ENCODE assay signal across 21 cellular contexts in the genomic region with DNA sequence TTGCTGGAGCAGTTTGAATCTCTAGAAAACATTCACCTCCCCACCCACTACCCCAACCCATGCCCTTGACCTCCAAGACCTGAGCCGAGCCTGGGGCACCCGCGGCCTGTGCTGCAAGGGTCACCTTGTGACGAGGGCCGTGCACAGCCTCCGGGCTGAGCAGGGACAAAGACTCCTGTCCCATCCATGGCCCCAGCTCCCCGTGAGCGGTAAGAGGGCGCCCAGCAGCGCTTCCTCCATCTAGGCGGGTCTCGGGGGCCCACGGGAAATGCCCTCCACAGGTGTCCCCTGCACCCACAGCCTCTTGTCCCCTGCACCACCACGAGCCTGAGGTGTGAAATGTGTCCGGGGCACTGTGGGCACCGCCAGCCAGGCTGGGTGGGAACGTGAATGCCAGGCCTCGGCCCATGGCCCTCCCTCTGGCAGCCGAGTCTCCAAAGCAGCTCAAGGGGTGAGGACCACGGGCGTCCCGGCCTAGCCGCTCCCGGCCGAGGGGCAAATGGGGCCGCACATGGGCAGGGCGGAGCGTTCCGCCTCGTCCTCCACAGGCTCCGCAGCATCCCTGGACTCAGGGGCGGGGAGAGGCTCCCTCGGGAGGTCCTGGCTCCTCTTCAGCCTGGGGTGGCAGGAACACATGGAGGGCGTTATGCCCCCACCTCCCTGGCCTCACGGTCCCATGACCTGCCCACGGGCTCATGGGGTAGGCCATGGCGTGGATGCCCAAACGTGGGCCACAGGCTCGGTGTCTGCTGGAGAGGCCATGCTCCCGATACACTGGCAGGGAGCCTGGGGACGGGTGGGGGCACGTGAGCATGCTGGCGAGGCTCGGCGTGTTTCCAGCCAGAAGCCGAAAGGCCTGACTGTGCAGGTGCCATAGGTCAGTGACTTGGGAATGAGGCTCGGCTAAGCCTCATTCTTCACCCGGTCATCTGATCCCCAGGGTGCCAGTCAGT. TPM values are rescaled to one million over a fixed set of nuclear protein-coding genes. Genes with fewer than 3 reads are reported as not detected.
A peak's percentile ranks its signal among the peaks of the same experiment; 100 is the strongest.
DNase-seq lines count a peak whose midpoint lies in the region; ATAC-seq and TF ChIP-seq lines count a peak whose summit lies in the region.
"Had no signal": no experiment of that assay in that cellular context is flagged by ENCODE, and none has a peak within 500 bp of the region (broad histone marks: within the 10 kb centered on the region; RNA-seq: fewer than 3 reads in every experiment).

No MANE protein-coding gene starts in this region.

- H3K36me3 Mint-ChIP-seq in glutamatergic neuron (ENCODE audit: unreplicated experiment), result peaks cover 15% of the 10 kb centered on the region
- H3K36me3 Mint-ChIP-seq in activated CD4-positive, alpha-beta memory T cell treated with anti-CD3 and anti-CD28 coated beads, Interleukin-2, amount 10 ng/mL, durations not matched to agents 7 days and 5 days (ENCODE audit: low read depth), result no peaks in the 10 kb centered on the region

- H3K4me3 Mint-ChIP-seq in glutamatergic neuron (ENCODE audit: unreplicated experiment), result no peak overlapping the region
- no peak overlapping the region for H3K4me3 Mint-ChIP-seq in activated CD4-positive, alpha-beta memory T cell treated with anti-CD3 and anti-CD28 coated beads, Interleukin-2, amount 10 ng/mL, durations not matched to agents 7 days and 5 days
- H3K4me3 Mint-ChIP-seq: B cell; CD4-positive, alpha-beta T cell; H9; HFFc6 had no signal

- no peaks in the 10 kb centered on the region for H3K79me2 ChIP-seq in SK-N-SH (ENCODE audit: insufficient read depth)
- no peaks in the 10 kb centered on the region for H3K79me2 ChIP-seq in osteoblast (ENCODE audit: insufficient read depth, low read length)

- ATAC-seq in SK-N-SH treated with all-trans-retinoic acid at 6 μM for 48 hours (peak; percentile 2; the same call in 2 of the 3 replicates), right cardiac atrium (peak; percentile 3 to 7)
- ATAC-seq: Panc1 had no signal

- H2AFZ ChIP-seq in SK-N-SH (ENCODE audit: low read depth) (no peak overlapping the region), osteoblast (ENCODE audit: low read length) (no peak overlapping the region)
- H2AFZ ChIP-seq: GM23248 had no signal

- WGBS in SK-N-SH (ENCODE audit: low lambda C conversion rate), result 100% methylated on average over 2 of the region's 48 CpGs
- 82% methylated on average over 48 of the region's 48 CpGs for WGBS in right cardiac atrium

- peaks cover 0 to 6% of the 10 kb centered on the region in 2 experiments for H3K36me3 ChIP-seq in SK-N-SH (replicated peaks in 1 of 2; ENCODE audit: control insufficient read depth in 1 of 2, insufficient read depth in 2 of 2, low read length in 1 of 2)
- H3K36me3 ChIP-seq in osteoblast (ENCODE audit: insufficient read depth, low read length), result no peaks in the 10 kb centered on the region
- no peaks in the 10 kb centered on the region for H3K36me3 ChIP-seq in BE2C

- DNase-seq in SK-N-SH (no peak), glutamatergic neuron (peak; percentile 30), right cardiac atrium (peak; percentile 21 to 75 (median 58)), osteoblast (ENCODE audit: insufficient read length, low spot score, missing footprints) (peak; percentile 84), NCI-H526 treated with DMSO at 0.1 percent for 48 hours (lab: John Stamatoyannopoulos, UW) (no peak), BE2C (no peak)
- DNase-seq in activated CD4-positive, alpha-beta memory T cell treated with anti-CD3 and anti-CD28 coated beads, Interleukin-2, amount 10 ng/mL, durations not matched to agents 7 days and 5 days, result no peak
- DNase-seq: CD4-positive, alpha-beta T cell; GM23248; H9; HFFc6; KBM-7; NCI-H1105 treated with DMSO at 0.1 percent for 48 hours; NCI-H2029; NCI-H446 treated with DMSO at 0.1 percent for 48 hours; NCI-H526 had no signal

- no peak overlapping the region for H3K27ac Mint-ChIP-seq in glutamatergic neuron (ENCODE audit: unreplicated experiment)
- H3K27ac Mint-ChIP-seq in activated CD4-positive, alpha-beta memory T cell treated with anti-CD3 and anti-CD28 coated beads, Interleukin-2, amount 10 ng/mL, durations not matched to agents 7 days and 5 days, result no peak overlapping the region
- H3K27ac Mint-ChIP-seq: B cell; CD4-positive, alpha-beta T cell; HFFc6 had no signal

- POLR2A ChIA-PET in SK-N-SH (lab: Yijun Ruan, JAX), result interaction anchor here (1.2 kb wide), 1 partner anchor 32 kb away, joined by 3 read pairs; no protein-coding TSS in a partner anchor
- POLR2A ChIA-PET in activated CD4-positive, alpha-beta memory T cell treated with anti-CD3 and anti-CD28 coated beads, Interleukin-2, amount 10 ng/mL, durations not matched to agents 7 days and 5 days (lab: Charles Lee), result no interaction called here

- H3K27ac ChIP-seq in SK-N-SH (ENCODE audit: low read depth in 2 of 2, low read length in 1 of 2), result no peak overlapping the region; a peak in 1 of 4 replicates
- H3K27ac ChIP-seq in right cardiac atrium (ENCODE audit: low read length), result no peak overlapping the region
- H3K27ac ChIP-seq in osteoblast (ENCODE audit: low read depth, low read length), result no peak overlapping the region
- H3K27ac ChIP-seq: 22Rv1, GM23248 had no signal

- intact Hi-C loops in right cardiac atrium (cut with DNase I), result no loop called here

- H3K9ac ChIP-seq in SK-N-SH, result no peak overlapping the region
- H3K9ac ChIP-seq: GM23248 had no signal

- H4K20me1 ChIP-seq in SK-N-SH (ENCODE audit: insufficient read depth) (no peaks in the 10 kb centered on the region), osteoblast (ENCODE audit: insufficient read depth, low read length) (no peaks in the 10 kb centered on the region)

- H3K4me2 ChIP-seq in SK-N-SH (no peak overlapping the region), osteoblast (ENCODE audit: insufficient read depth, low read length) (no peak overlapping the region)

- TF ChIP-seq CTCF in SK-N-SH (IDR thresholded peaks at IDR 0.05) (no peak), glutamatergic neuron (IDR thresholded peaks at IDR 0.05; ENCODE audit: partially characterized antibody, unreplicated experiment) (no peak), osteoblast (IDR thresholded peaks at IDR 0.05; ENCODE audit: extremely low read depth, low read depth, low read length) (no peak), BE2C (IDR thresholded peaks at IDR 0.05; ENCODE audit: low read depth, low read length) (no peak)

- H3F3A ChIP-seq in SK-N-SH (replicated peaks; ENCODE audit: insufficient read depth), result no peaks in the 10 kb centered on the region

- H3K4me3 ChIP-seq in SK-N-SH (ENCODE audit: low read depth in 2 of 2, low read length in 1 of 2) (no peak overlapping the region), right cardiac atrium (ENCODE audit: low read length) (no peak overlapping the region), osteoblast (ENCODE audit: insufficient read depth, low read length) (no peak overlapping the region), BE2C (ENCODE audit: low read depth, low read length) (no peak overlapping the region)
- H3K4me3 ChIP-seq: GM23248 had no signal

- no peaks in the 10 kb centered on the region; a peak in 1 of 4 replicates for H3K4me1 ChIP-seq in SK-N-SH (ENCODE audit: control insufficient read depth in 1 of 2, insufficient read depth in 2 of 2, low read depth in 1 of 2, low read length in 1 of 2)
- no peaks in the 10 kb centered on the region for H3K4me1 ChIP-seq in right cardiac atrium (ENCODE audit: control insufficient read depth, insufficient read depth, low read length)
- H3K4me1 ChIP-seq in osteoblast (ENCODE audit: insufficient read depth, low read length), result no peaks in the 10 kb centered on the region
- no peaks in the 10 kb centered on the region for H3K4me1 ChIP-seq in BE2C

- H3K9me3 ChIP-seq in SK-N-SH (no peaks in the 10 kb centered on the region), right cardiac atrium (ENCODE audit: control insufficient read depth, low read length) (no peaks in the 10 kb centered on the region), osteoblast (ENCODE audit: low read depth, low read length) (no peaks in the 10 kb centered on the region), BE2C (no peaks in the 10 kb centered on the region)

- H3K9me3 Mint-ChIP-seq in glutamatergic neuron (ENCODE audit: unreplicated experiment), result peaks cover 45% of the 10 kb centered on the region
- no peaks in the 10 kb centered on the region for H3K9me3 Mint-ChIP-seq in activated CD4-positive, alpha-beta memory T cell treated with anti-CD3 and anti-CD28 coated beads, Interleukin-2, amount 10 ng/mL, durations not matched to agents 7 days and 5 days
- H3K9me3 Mint-ChIP-seq: CD4-positive, alpha-beta T cell; H9; HFFc6 had no signal

- peaks cover 10% of the 10 kb centered on the region for H3K4me1 Mint-ChIP-seq in glutamatergic neuron (ENCODE audit: low read depth, unreplicated experiment)
- H3K4me1 Mint-ChIP-seq in activated CD4-positive, alpha-beta memory T cell treated with anti-CD3 and anti-CD28 coated beads, Interleukin-2, amount 10 ng/mL, durations not matched to agents 7 days and 5 days, result no peaks in the 10 kb centered on the region
- H3K4me1 Mint-ChIP-seq: H9 had no signal

- H3K27me3 Mint-ChIP-seq in glutamatergic neuron (ENCODE audit: unreplicated experiment), result peaks cover 37% of the 10 kb centered on the region
- H3K27me3 Mint-ChIP-seq in activated CD4-positive, alpha-beta memory T cell treated with anti-CD3 and anti-CD28 coated beads, Interleukin-2, amount 10 ng/mL, durations not matched to agents 7 days and 5 days, result no peaks in the 10 kb centered on the region
- H3K27me3 Mint-ChIP-seq: B cell; CD4-positive, alpha-beta T cell had no signal

- CTCF ChIA-PET in SK-N-SH (lab: Yijun Ruan, JAX), result no interaction called here
- CTCF ChIA-PET in activated CD4-positive, alpha-beta memory T cell treated with anti-CD3 and anti-CD28 coated beads, Interleukin-2, amount 10 ng/mL, durations not matched to agents 7 days and 5 days (lab: Charles Lee), result no interaction called here

- H3K27me3 ChIP-seq in SK-N-SH (ENCODE audit: insufficient read depth), result no peaks in the 10 kb centered on the region
- H3K27me3 ChIP-seq in right cardiac atrium (ENCODE audit: control insufficient read depth, insufficient read depth), result no peaks in the 10 kb centered on the region
- H3K27me3 ChIP-seq in osteoblast (ENCODE audit: insufficient read depth, low read length), result no peaks in the 10 kb centered on the region
- no peaks in the 10 kb centered on the region for H3K27me3 ChIP-seq in BE2C

- no peak for TF ChIP-seq EP300 in SK-N-SH (IDR thresholded peaks at IDR 0.05; ENCODE audit: borderline replicate concordance in 1 of 2, low read depth in 1 of 2, low read length in 1 of 2)

- H3K9me2 ChIP-seq in SK-N-SH, result no peaks in the 10 kb centered on the region

- TF ChIP-seq RAD21 in SK-N-SH (IDR thresholded peaks at IDR 0.05; ENCODE audit: low read length), result no peak

TF ChIP-seq in SK-N-SH, 30 proteins besides CTCF, POLR2A, EP300 and RAD21 (continues in another document):
- TF ChIP-seq ELF1 (IDR thresholded peaks at IDR 0.05), result no peak

RNA-seq across cellular contexts. Expression of a gene that starts 21.1 kb away (rescaled TPM):
- polyA plus RNA-seq in SK-N-SH (2012; rRNA removed) (19.4 and 21.8 TPM in 2 replicates), right cardiac atrium (11.0 TPM)
- polyA plus RNA-seq in SK-N-SH (2012; cell fraction: cytosol; rRNA removed), result 9.0 and 15.8 TPM in 2 replicates
- 57.0 and 69.4 TPM in 2 replicates for polyA plus RNA-seq in SK-N-SH (2012; cell fraction: nucleus; rRNA removed)
- total RNA-seq in glutamatergic neuron (ENCODE audit: unreplicated experiment) (402 TPM), right cardiac atrium (10 to 100 TPM in 1 of 4 donors, 1 to 10 TPM in 3; 1.9 to 13.8 (median 5.6) TPM), osteoblast (0.72 and 2.4 TPM in 2 replicates)
- total RNA-seq in activated CD4-positive, alpha-beta memory T cell treated with anti-CD3 and anti-CD28 coated beads, Interleukin-2, amount 10 ng/mL, durations not matched to agents 7 days and 5 days, result 1 to 10 TPM; 5.4 to 6.7 TPM
- 15.0 TPM for polyA plus RNA-seq in BE2C (2012; ENCODE audit: insufficient read depth, insufficient read length, low read depth)
- total RNA-seq: HT1080 had no signal

Comparison
In these comparisons a context has a peak if more than half of its experiments do, and no peak if none do; other contexts are left out.
1. DNase-seq: peak in glutamatergic neuron (single experiment), right cardiac atrium (3 of 3) and osteoblast (single experiment); none in SK-N-SH (single experiment), activated CD4-positive, alpha-beta memory T cell treated with anti-CD3 and anti-CD28 coated beads, Interleukin-2, amount 10 ng/mL, durations not matched to agents 7 days and 5 days (single experiment), NCI-H526 treated with DMSO at 0.1 percent for 48 hours (single experiment) and BE2C (single experiment).
2. RNA of a gene that starts 21.1 kb away (total RNA-seq): 402 TPM in glutamatergic neuron (single experiment); 1.9 to 13.8 TPM in right cardiac atrium, 5.4 to 6.7 TPM in activated CD4-positive, alpha-beta memory T cell treated with anti-CD3 and anti-CD28 coated beads, Interleukin-2, amount 10 ng/mL, durations not matched to agents 7 days and 5 days and 0.72 to 2.4 TPM in osteoblast; every median in the first group is over 10 times any median in the second.